Comparison of ENCODE assay signal across 4 cellular contexts in the genomic region with DNA sequence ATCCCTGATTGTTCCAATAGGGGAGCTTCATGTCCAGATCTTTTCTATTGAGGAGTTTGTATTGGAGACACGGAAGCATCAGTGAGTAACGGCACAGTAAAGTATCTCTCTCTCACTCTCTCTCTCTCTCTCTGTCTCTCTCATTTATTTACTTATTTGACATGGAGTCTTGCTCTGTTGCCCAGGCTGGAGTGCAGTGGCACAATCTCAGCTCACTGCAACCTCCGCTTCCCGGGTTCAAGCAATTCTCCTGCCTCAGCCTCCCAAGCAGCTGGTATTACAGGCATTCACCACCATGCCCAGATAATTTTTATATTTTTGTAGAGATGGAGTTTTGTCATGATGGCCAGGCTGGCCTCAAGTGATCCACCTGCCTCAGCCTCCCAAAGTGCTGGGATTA. TPM values are rescaled to one million over a fixed set of nuclear protein-coding genes. Genes with fewer than 3 reads are reported as not detected.
"Had no signal": no experiment of that assay in that cellular context is flagged by ENCODE, and none has a peak within 500 bp of the region (broad histone marks: within the 10 kb centered on the region; RNA-seq: fewer than 3 reads in every experiment).

No MANE protein-coding gene starts in this region.

RNA-seq across cellular contexts. Expression of a gene that starts 20.5 kb away (rescaled TPM):
- total RNA-seq: activated CD8-positive, alpha-beta memory T cell treated with anti-CD3 and anti-CD28 coated beads for 36 hours; activated CD8-positive, alpha-beta memory T cell treated with anti-CD3 and anti-CD28 coated beads, Interleukin-2, amount 10 ng/mL, durations not matched to agents 7 days and 5 days; activated CD8-positive, alpha-beta T cell treated with anti-CD3 and anti-CD28 coated beads for 36 hours; activated T-helper 1 cell treated with anti-CD3 and anti-CD28 coated beads, Interleukin-12 subunit alpha, Interleukin-12 subunit beta, Interleukin-2, Interleukin-4 antibody, amounts not matched to agents 30 ng/mL and 10 ng/mL and 1 ng/mL, durations not matched to agents 14 hours and 24 hours and 36 hours had no signal
